In genomic region chr18:42192251-42193248, GRCh38 we compare ENCODE assay signal across 16 cellular contexts.
DNase-seq lines count a peak whose midpoint lies in the region; ATAC-seq, FAIRE-seq and TF ChIP-seq lines count a peak whose summit lies in the region.
"Had no signal": no experiment of that assay in that cellular context is flagged by ENCODE, and none has a peak within 500 bp of the region (broad histone marks: within the 10 kb centered on the region; RNA-seq: fewer than 3 reads in every experiment).

No MANE protein-coding gene starts in this region.

- peak; percentile 71 for FAIRE-seq in RCC 7860 (lab: Jason Lieb, UNC)

- no peak overlapping the region for H3K27ac ChIP-seq in HEK293 (ENCODE audit: extremely low read depth, low read depth, low read length)
- H3K27ac ChIP-seq in aorta (ENCODE audit: low read depth in 1 of 2, low read length in 2 of 2): no peak overlapping the region
- H3K27ac ChIP-seq: dorsolateral prefrontal cortex had no signal

- no peak overlapping the region for H3K27ac Mint-ChIP-seq in activated naive CD4-positive, alpha-beta T cell treated with anti-CD3 and anti-CD28 coated beads for 36 hours
- H3K27ac Mint-ChIP-seq: stimulated activated naive CD8-positive, alpha-beta T cell treated with anti-CD3 and anti-CD28 coated beads, Interleukin-15, amount 100 ng/mL, for 72 hours had no signal

- H3K4me3 Mint-ChIP-seq in activated naive CD4-positive, alpha-beta T cell treated with anti-CD3 and anti-CD28 coated beads for 36 hours: no peak overlapping the region
- H3K4me3 Mint-ChIP-seq: stimulated activated naive CD8-positive, alpha-beta T cell treated with anti-CD3 and anti-CD28 coated beads, Interleukin-15, amount 100 ng/mL, for 72 hours had no signal

- H3K4me1 ChIP-seq in HEK293 (ENCODE audit: control insufficient read depth, insufficient read depth, low read length): peaks cover 6% of the 10 kb centered on the region; the same call in 1 of the 2 replicates
- H3K4me1 ChIP-seq in aorta (ENCODE audit: control insufficient read depth in 1 of 2, insufficient read depth in 2 of 2, low read length in 2 of 2): no peaks in the 10 kb centered on the region

- 49 to 57% methylated on average over 5 of the region's 5 CpGs for WGBS in aorta, 2 donors

- DNase-seq in RCC 7860 (ENCODE audit: low spot score) (peak; percentile 50), choroid plexus epithelial cell (ENCODE audit: low read depth) (peak; percentile 41), myocyte (ENCODE audit: low read depth) (peak; percentile 85), G401 (ENCODE audit: low spot score) (no peak), aorta (no peak), SIG-M5 (lab: John Stamatoyannopoulos, UW) (no peak)
- DNase-seq in activated naive CD4-positive, alpha-beta T cell treated with anti-CD3 and anti-CD28 coated beads for 36 hours: no peak
- DNase-seq: Calu3; dorsolateral prefrontal cortex; NCI-H510A; posterior cingulate gyrus; stimulated activated CD4-positive, alpha-beta T cell treated with anti-CD3 and anti-CD28 coated beads, Interleukin-4, amount 100 ng/mL, for 1 hour; stimulated activated naive CD8-positive, alpha-beta T cell treated with anti-CD3 and anti-CD28 coated beads, Interleukin-15, amount 100 ng/mL, for 72 hours had no signal

- intact Hi-C loops in aorta (cut with DNase I): no loop called here
- intact Hi-C loops in activated naive CD4-positive, alpha-beta T cell treated with anti-CD3 and anti-CD28 coated beads for 36 hours (cut with micrococcal nuclease): no loop called here

- POLR2A ChIA-PET in HEK293 (lab: Yijun Ruan, JAX): no interaction called here

- no peak for ATAC-seq in aorta (ENCODE audit: low FRiP score)
- ATAC-seq: stimulated activated naive CD8-positive, alpha-beta T cell treated with anti-CD3 and anti-CD28 coated beads, Interleukin-15, amount 100 ng/mL, for 72 hours had no signal

- H3K36me3 ChIP-seq in HEK293 (ENCODE audit: control insufficient read depth in 2 of 2, insufficient read depth in 1 of 2, low read length in 2 of 2): no peaks in the 10 kb centered on the region
- H3K36me3 ChIP-seq in aorta (ENCODE audit: control insufficient read depth in 1 of 2, insufficient read depth in 2 of 2, low read length in 1 of 2): no peaks in the 10 kb centered on the region
- H3K36me3 ChIP-seq: HAP-1 had no signal

- CTCF ChIA-PET in HEK293 (lab: Yijun Ruan, JAX): no interaction called here
- CTCF ChIA-PET in activated naive CD4-positive, alpha-beta T cell treated with anti-CD3 and anti-CD28 coated beads for 36 hours (lab: Charles Lee): interaction anchor here (0.7 kb wide), 1 partner anchor 78 kb away, joined by 4 read pairs; no protein-coding TSS in a partner anchor

- no peaks in the 10 kb centered on the region for H3K27me3 ChIP-seq in aorta (ENCODE audit: control insufficient read depth in 1 of 2, insufficient read depth in 2 of 2, low read length in 1 of 2)
- H3K27me3 ChIP-seq: dorsolateral prefrontal cortex had no signal

- no peaks in the 10 kb centered on the region for H3K36me3 Mint-ChIP-seq in activated naive CD4-positive, alpha-beta T cell treated with anti-CD3 and anti-CD28 coated beads for 36 hours (ENCODE audit: low read depth)

- peaks cover 11% of the 10 kb centered on the region for H3K9me3 Mint-ChIP-seq in activated naive CD4-positive, alpha-beta T cell treated with anti-CD3 and anti-CD28 coated beads for 36 hours

- H3K4me1 Mint-ChIP-seq in activated naive CD4-positive, alpha-beta T cell treated with anti-CD3 and anti-CD28 coated beads for 36 hours (ENCODE audit: low read depth): no peaks in the 10 kb centered on the region
- H3K4me1 Mint-ChIP-seq: stimulated activated naive CD8-positive, alpha-beta T cell treated with anti-CD3 and anti-CD28 coated beads, Interleukin-15, amount 100 ng/mL, for 72 hours had no signal

- in situ Hi-C loops in G401 (cut with HindIII; ENCODE audit: low sequenced_read_pairs): no loop called here

- peaks cover 1% of the 10 kb centered on the region for H3K27me3 Mint-ChIP-seq in activated naive CD4-positive, alpha-beta T cell treated with anti-CD3 and anti-CD28 coated beads for 36 hours (ENCODE audit: low read depth)
- H3K27me3 Mint-ChIP-seq: stimulated activated naive CD8-positive, alpha-beta T cell treated with anti-CD3 and anti-CD28 coated beads, Interleukin-15, amount 100 ng/mL, for 72 hours had no signal

- H3K4me3 ChIP-seq in HEK293 (ENCODE audit: low read depth, low read length) (no peak overlapping the region), choroid plexus epithelial cell (ENCODE audit: low read depth, low read length) (no peak overlapping the region), aorta (ENCODE audit: low read length in 2 of 2) (no peak overlapping the region)
- H3K4me3 ChIP-seq: dorsolateral prefrontal cortex, HAP-1, lung had no signal

- H3K9me3 ChIP-seq in HEK293 (ENCODE audit: control insufficient read depth, insufficient read depth, low read depth, low read length) (no peaks in the 10 kb centered on the region), aorta (ENCODE audit: control insufficient read depth, low read length) (no peaks in the 10 kb centered on the region)
- H3K9me3 ChIP-seq: HAP-1 had no signal

- TF ChIP-seq CTCF in HEK293 (tag by site-specific recombination; IDR thresholded peaks at IDR 0.05) (no peak), choroid plexus epithelial cell (conservative IDR thresholded peaks at IDR 0.05; ENCODE audit: low read depth, low read length) (no peak)

TF ChIP-seq in HEK293, 187 proteins besides CTCF, POLR2A, EP300 and RAD21 (continues in another document):
- no peak for TF ChIP-seq ZNF132 (tag by site-specific recombination; IDR thresholded peaks at IDR 0.05; ENCODE audit: borderline replicate concordance)
- no peak for TF ChIP-seq ZSCAN30 (tag by site-specific recombination; IDR thresholded peaks at IDR 0.05)
- no peak for TF ChIP-seq ZNF214 (tag by site-specific recombination; IDR thresholded peaks at IDR 0.05; ENCODE audit: borderline replicate concordance)
- no peak for TF ChIP-seq ZBTB21 (tag by site-specific recombination; IDR thresholded peaks at IDR 0.05)
- TF ChIP-seq ZNF514 (tag by site-specific recombination; IDR thresholded peaks at IDR 0.05): no peak
- TF ChIP-seq ZNF645 (tag by site-specific recombination; IDR thresholded peaks at IDR 0.05): no peak
- TF ChIP-seq, protein P1, sequence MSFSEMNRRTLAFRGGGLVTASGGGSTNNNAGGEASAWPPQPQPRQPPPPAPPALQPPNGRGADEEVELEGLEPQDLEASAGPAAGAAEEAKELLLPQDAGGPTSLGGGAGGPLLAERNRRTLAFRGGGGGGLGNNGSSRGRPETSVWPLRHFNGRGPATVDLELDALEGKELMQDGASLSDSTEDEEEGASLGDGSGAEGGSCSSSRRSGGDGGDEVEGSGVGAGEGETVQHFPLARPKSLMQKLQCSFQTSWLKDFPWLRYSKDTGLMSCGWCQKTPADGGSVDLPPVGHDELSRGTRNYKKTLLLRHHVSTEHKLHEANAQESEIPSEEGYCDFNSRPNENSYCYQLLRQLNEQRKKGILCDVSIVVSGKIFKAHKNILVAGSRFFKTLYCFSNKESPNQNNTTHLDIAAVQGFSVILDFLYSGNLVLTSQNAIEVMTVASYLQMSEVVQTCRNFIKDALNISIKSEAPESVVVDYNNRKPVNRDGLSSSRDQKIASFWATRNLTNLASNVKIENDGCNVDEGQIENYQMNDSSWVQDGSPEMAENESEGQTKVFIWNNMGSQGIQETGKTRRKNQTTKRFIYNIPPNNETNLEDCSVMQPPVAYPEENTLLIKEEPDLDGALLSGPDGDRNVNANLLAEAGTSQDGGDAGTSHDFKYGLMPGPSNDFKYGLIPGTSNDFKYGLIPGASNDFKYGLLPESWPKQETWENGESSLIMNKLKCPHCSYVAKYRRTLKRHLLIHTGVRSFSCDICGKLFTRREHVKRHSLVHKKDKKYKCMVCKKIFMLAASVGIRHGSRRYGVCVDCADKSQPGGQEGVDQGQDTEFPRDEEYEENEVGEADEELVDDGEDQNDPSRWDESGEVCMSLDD (tag by site-specific recombination; IDR thresholded peaks at IDR 0.05): no peak
- no peak for TF ChIP-seq ZNF391 (tag by site-specific recombination; IDR thresholded peaks at IDR 0.05; ENCODE audit: borderline replicate concordance, low read depth)
- no peak for TF ChIP-seq PRDM4 (tag by site-specific recombination; IDR thresholded peaks at IDR 0.05)
- peak; percentile 70 for TF ChIP-seq FEZF1 (tag by site-specific recombination; IDR thresholded peaks at IDR 0.05)
- no peak for TF ChIP-seq ZNF404 (tag by site-specific recombination; IDR thresholded peaks at IDR 0.05)
- no peak for TF ChIP-seq ZNF175 (tag by site-specific recombination; IDR thresholded peaks at IDR 0.05)
- TF ChIP-seq ZNF2 (tag by site-specific recombination; IDR thresholded peaks at IDR 0.05): no peak
- TF ChIP-seq MEIS1 (CRISPR knock-in tag; IDR thresholded peaks at IDR 0.05; ENCODE audit: borderline replicate concordance): peak; percentile 82
- TF ChIP-seq ZNF843 (tag by site-specific recombination; IDR thresholded peaks at IDR 0.05): peak; percentile 51

Comparison
In these comparisons a context has a peak if more than half of its experiments do, and no peak if none do; other contexts are left out.
1. DNase-seq: peak in RCC 7860 (single experiment), choroid plexus epithelial cell (single experiment) and myocyte (single experiment); none in G401 (single experiment), aorta (0 of 2), activated naive CD4-positive, alpha-beta T cell treated with anti-CD3 and anti-CD28 coated beads for 36 hours (single experiment) and SIG-M5 (single experiment).